Comparison of ENCODE assay signal across 11 cellular contexts in genomic region chr1:205442051-205442721, GRCh38. TPM values are rescaled to one million over a fixed set of nuclear protein-coding genes. Genes with fewer than 3 reads are reported as not detected.
DNase-seq lines count a peak whose midpoint lies in the region; ATAC-seq and TF ChIP-seq lines count a peak whose summit lies in the region.
"Had no signal": no experiment of that assay in that cellular context is flagged by ENCODE, and none has a peak within 500 bp of the region (broad histone marks: within the 10 kb centered on the region; RNA-seq: fewer than 3 reads in every experiment).

No MANE protein-coding gene starts in this region.

- H3K4me1 ChIP-seq in NT2/D1 (ENCODE audit: insufficient read depth, insufficient read length) = peaks cover 63% of the 10 kb centered on the region
- peaks cover 41% of the 10 kb centered on the region for H3K4me1 ChIP-seq in hepatocyte (ENCODE audit: insufficient read depth)

- peak overlapping the region in 1 of 2 donors; percentile 83 for H3K27ac Mint-ChIP-seq in natural killer cell
- H3K27ac Mint-ChIP-seq in activated T-cell treated with anti-CD3 and anti-CD28 coated beads, Interleukin-2, amount 50 U/mL, for 24 hours = no peak overlapping the region

- H3K79me2 ChIP-seq in hepatocyte = no peaks in the 10 kb centered on the region

- intact Hi-C loops in sciatic nerve (cut with DNase I) (no loop called here), natural killer cell (cut with micrococcal nuclease) (no loop called here)

- no peaks in the 10 kb centered on the region for H3K9me2 ChIP-seq in hepatocyte (replicated peaks; ENCODE audit: insufficient read depth)

- H3K27ac ChIP-seq in hepatocyte = peak overlapping the region; percentile 76

- H3K36me3 Mint-ChIP-seq in natural killer cell = no peaks in the 10 kb centered on the region
- no peaks in the 10 kb centered on the region for H3K36me3 Mint-ChIP-seq in activated T-cell treated with anti-CD3 and anti-CD28 coated beads, Interleukin-2, amount 50 U/mL, for 24 hours (ENCODE audit: low read depth)

- H3K4me3 Mint-ChIP-seq in natural killer cell = no peak overlapping the region
- no peak overlapping the region for H3K4me3 Mint-ChIP-seq in activated T-cell treated with anti-CD3 and anti-CD28 coated beads, Interleukin-2, amount 50 U/mL, for 24 hours

- H2AFZ ChIP-seq in hepatocyte = no peak overlapping the region

- H3K4me3 ChIP-seq in NT2/D1 (ENCODE audit: insufficient read length, low read depth) (no peak overlapping the region), hepatocyte (no peak overlapping the region)

- no peaks in the 10 kb centered on the region for H3K9me3 Mint-ChIP-seq in natural killer cell
- no peaks in the 10 kb centered on the region for H3K9me3 Mint-ChIP-seq in activated T-cell treated with anti-CD3 and anti-CD28 coated beads, Interleukin-2, amount 50 U/mL, for 24 hours

- 79% methylated on average over 12 of the region's 12 CpGs for WGBS in hepatocyte (ENCODE audit: low lambda C conversion rate, missing lambda C conversion rate)

- TF ChIP-seq CTCF in hepatocyte (IDR thresholded peaks at IDR 0.05; ENCODE audit: poor library complexity) (no peak), natural killer cell (IDR thresholded peaks at IDR 0.05) (no peak)

- H3K9ac ChIP-seq in NT2/D1 (ENCODE audit: insufficient read length, low read depth) = peak overlapping the region; percentile 27

- DNase-seq in NCI-H748 (lab: John Stamatoyannopoulos, UW; ENCODE audit: unreplicated experiment) (peak; percentile 8), NCI-H748 treated with DMSO at 0.1 percent for 48 hours (lab: John Stamatoyannopoulos, UW) (no peak), NT2/D1 (ENCODE audit: low read depth, low spot score) (no peak), hepatocyte (ENCODE audit: low spot score) (no peak), sciatic nerve (ENCODE audit: low spot score) (peak; percentile 51), natural killer cell (no peak)
- DNase-seq in activated T-cell treated with anti-CD3 and anti-CD28 coated beads, Interleukin-2, amount 50 U/mL, for 24 hours = no peak
- no peak for DNase-seq in activated CD4-positive, alpha-beta T cell treated with anti-CD3 and anti-CD28 coated beads for 1 hour
- DNase-seq: activated CD4-positive, CD25-positive, alpha-beta regulatory T cell treated with anti-CD3 and anti-CD28 coated beads, Interleukin-2, amount 50 U/mL, for 72 hours; erythroblast had no signal

- peaks cover 26% of the 10 kb centered on the region for H3K36me3 ChIP-seq in NT2/D1 (ENCODE audit: insufficient read depth, insufficient read length, low read length)
- H3K36me3 ChIP-seq in hepatocyte (replicated peaks; ENCODE audit: insufficient read depth, low read depth) = no peaks in the 10 kb centered on the region

- H3K9me3 ChIP-seq in NT2/D1 (ENCODE audit: insufficient read depth, low read length) (no peaks in the 10 kb centered on the region), hepatocyte (ENCODE audit: low read depth) (no peaks in the 10 kb centered on the region)

- ATAC-seq in sciatic nerve = no peak
- ATAC-seq in natural killer cell = no peak

- H3K27me3 Mint-ChIP-seq in natural killer cell (ENCODE audit: low read depth in 2 of 2) = peaks cover 0 to 9% of the 10 kb centered on the region in 2 donors
- no peaks in the 10 kb centered on the region for H3K27me3 Mint-ChIP-seq in activated T-cell treated with anti-CD3 and anti-CD28 coated beads, Interleukin-2, amount 50 U/mL, for 24 hours

- H3K27me3 ChIP-seq in NT2/D1 (ENCODE audit: insufficient read depth, insufficient read length) (no peaks in the 10 kb centered on the region), hepatocyte (peaks cover 5% of the 10 kb centered on the region)

- no peak overlapping the region for H3K4me2 ChIP-seq in hepatocyte

- H3K4me1 Mint-ChIP-seq in natural killer cell = peaks cover 28 to 35% of the 10 kb centered on the region in 2 donors
- H3K4me1 Mint-ChIP-seq in activated T-cell treated with anti-CD3 and anti-CD28 coated beads, Interleukin-2, amount 50 U/mL, for 24 hours (ENCODE audit: low read depth) = peaks cover 25% of the 10 kb centered on the region

- no peaks in the 10 kb centered on the region for H4K20me1 ChIP-seq in hepatocyte (ENCODE audit: insufficient read depth, poor library complexity, severe bottlenecking)

RNA-seq across cellular contexts. Expression of gene BLACAT1, which starts 13.7 kb away (rescaled TPM):
- 0.40 and 0.48 TPM in 2 replicates for total RNA-seq in hepatocyte
- polyA plus RNA-seq in hepatocyte = 0.35 and 0.58 TPM in 2 replicates
- total RNA-seq in sciatic nerve = 0.13 TPM
- total RNA-seq in natural killer cell = under 1 TPM in 2 of 3 donors, not detected in 1; 0.09 to 0.13 TPM
- total RNA-seq: skeletal muscle tissue had no signal

RNA-seq across cellular contexts. Expression of gene LEMD1, which starts 20.3 kb away (rescaled TPM):
- total RNA-seq in hepatocyte (2.4 TPM in 1 of 2 replicates, not detected in the other), sciatic nerve (not detected), natural killer cell (not detected)
- polyA plus RNA-seq in hepatocyte = 0.35 and 2.6 TPM in 2 replicates
- total RNA-seq: skeletal muscle tissue had no signal

Comparison
In these comparisons a context has a peak if more than half of its experiments do, and no peak if none do; other contexts are left out.
1. DNase-seq: peak in NCI-H748 (single experiment) and sciatic nerve (single experiment); none in NCI-H748 treated with DMSO at 0.1 percent for 48 hours (single experiment), NT2/D1 (single experiment), hepatocyte (single experiment), natural killer cell (single experiment), activated T-cell treated with anti-CD3 and anti-CD28 coated beads, Interleukin-2, amount 50 U/mL, for 24 hours (single experiment) and activated CD4-positive, alpha-beta T cell treated with anti-CD3 and anti-CD28 coated beads for 1 hour (single experiment).